ENCODE assay signal across 22 cellular contexts in genomic region chr6:1777921-1778692, GRCh38.
"Had no signal": no experiment of that assay in that cellular context is flagged by ENCODE, and none has a peak within 500 bp of the region (broad histone marks: within the 10 kb centered on the region; RNA-seq: fewer than 3 reads in every experiment).

No MANE protein-coding gene starts in this region.

- H3K4me1 ChIP-seq: esophagus squamous epithelium, upper lobe of left lung had no signal

- ATAC-seq: natural killer cell treated with Interleukin-12 subunit alpha and Interleukin-12 subunit beta and Interleukin-15 and Interleukin-18, amount 100 ng/mL, for 72 hours; T-cell had no signal

- H3K27me3 ChIP-seq: esophagus squamous epithelium, upper lobe of left lung had no signal

- H3K4me2 ChIP-seq: SK-N-SH had no signal

- H3K36me3 ChIP-seq: esophagus squamous epithelium, upper lobe of left lung had no signal

- H3K4me1 Mint-ChIP-seq: activated CD4-positive, alpha-beta memory T cell treated with anti-CD3 and anti-CD28 coated beads, Interleukin-2, amount 10 ng/mL, durations not matched to agents 7 days and 5 days had no signal

- H3K27me3 Mint-ChIP-seq: activated B cell treated with CpG ODN at 0.5 μM for 24 hours; activated naive CD8-positive, alpha-beta T cell treated with anti-CD3 and anti-CD28 coated beads, Interleukin-2, amount 10 ng/mL, durations not matched to agents 7 days and 5 days; dendritic cell treated with granulocyte-macrophage colony-stimulating factor and Interleukin-4, amounts not matched to agents 40 ng/mL and 50 ng/mL, for 4 days; T-cell had no signal

- H3K27ac ChIP-seq: esophagus squamous epithelium, upper lobe of left lung had no signal

- H3K9me3 ChIP-seq: esophagus squamous epithelium, SK-N-SH, upper lobe of left lung had no signal

- H3K9me2 ChIP-seq: SK-N-SH had no signal

- H3K4me3 Mint-ChIP-seq: activated B cell treated with CpG ODN at 0.5 μM for 24 hours; activated CD4-positive, alpha-beta memory T cell treated with anti-CD3 and anti-CD28 coated beads, Interleukin-2, amount 10 ng/mL, durations not matched to agents 7 days and 5 days; activated naive CD8-positive, alpha-beta T cell treated with anti-CD3 and anti-CD28 coated beads, Interleukin-2, amount 10 ng/mL, durations not matched to agents 7 days and 5 days; dendritic cell treated with granulocyte-macrophage colony-stimulating factor and Interleukin-4, amounts not matched to agents 40 ng/mL and 50 ng/mL, for 4 days; immature natural killer cell; natural killer cell treated with Interleukin-12 subunit alpha and Interleukin-12 subunit beta and Interleukin-15 and Interleukin-18, amount 100 ng/mL, for 72 hours; T-cell had no signal

- H3K27ac Mint-ChIP-seq: activated B cell treated with CpG ODN at 0.5 μM for 24 hours; activated CD4-positive, alpha-beta memory T cell treated with anti-CD3 and anti-CD28 coated beads, Interleukin-2, amount 10 ng/mL, durations not matched to agents 7 days and 5 days; activated naive CD8-positive, alpha-beta T cell treated with anti-CD3 and anti-CD28 coated beads, Interleukin-2, amount 10 ng/mL, durations not matched to agents 7 days and 5 days; activated T-helper 2 cell treated with anti-CD3 and anti-CD28 coated beads, Interferon-gamma antibody, Interleukin-2, Interleukin-4, amounts not matched to agents 10 μg/mL and 5 μg/mL and 100 μg/mL, durations not matched to agents 14 hours and 24 hours and 36 hours; dendritic cell treated with granulocyte-macrophage colony-stimulating factor and Interleukin-4, amounts not matched to agents 40 ng/mL and 50 ng/mL, for 4 days; immature natural killer cell; natural killer cell treated with Interleukin-12 subunit alpha and Interleukin-12 subunit beta and Interleukin-15 and Interleukin-18, amount 100 ng/mL, for 72 hours; T-cell had no signal

- H3K4me3 ChIP-seq: esophagus squamous epithelium, upper lobe of left lung had no signal

- H3K9me3 Mint-ChIP-seq: activated B cell treated with CpG ODN at 0.5 μM for 24 hours; activated CD4-positive, alpha-beta memory T cell treated with anti-CD3 and anti-CD28 coated beads, Interleukin-2, amount 10 ng/mL, durations not matched to agents 7 days and 5 days; activated naive CD8-positive, alpha-beta T cell treated with anti-CD3 and anti-CD28 coated beads, Interleukin-2, amount 10 ng/mL, durations not matched to agents 7 days and 5 days; activated T-helper 2 cell treated with anti-CD3 and anti-CD28 coated beads, Interferon-gamma antibody, Interleukin-2, Interleukin-4, amounts not matched to agents 10 μg/mL and 5 μg/mL and 100 μg/mL, durations not matched to agents 14 hours and 24 hours and 36 hours; dendritic cell treated with granulocyte-macrophage colony-stimulating factor and Interleukin-4, amounts not matched to agents 40 ng/mL and 50 ng/mL, for 4 days; natural killer cell treated with Interleukin-12 subunit alpha and Interleukin-12 subunit beta and Interleukin-15 and Interleukin-18, amount 100 ng/mL, for 72 hours; T-cell had no signal

- DNase-seq: activated B cell treated with CpG ODN at 0.5 μM for 24 hours; activated CD4-positive, alpha-beta memory T cell treated with anti-CD3 and anti-CD28 coated beads, Interleukin-2, amount 10 ng/mL, durations not matched to agents 7 days and 5 days; activated CD4-positive, alpha-beta T cell treated with anti-CD3 and anti-CD28 coated beads for 4 hours; activated naive CD4-positive, alpha-beta T cell treated with Interleukin-2 at 50 U/mL for 16 hours; activated naive CD8-positive, alpha-beta T cell treated with anti-CD3 and anti-CD28 coated beads, Interleukin-2, amount 10 ng/mL, durations not matched to agents 7 days and 5 days; activated T-cell treated with anti-CD3 and anti-CD28 coated beads, Interleukin-2, amount 50 U/mL, for 1 hour; cerebellar nuclear complex; effector CD8-positive, alpha-beta T cell; esophagus squamous epithelium; immature natural killer cell; mesenchymal stem cell; retina; SK-N-SH; stimulated activated CD4-positive, alpha-beta T cell treated with anti-CD3 and anti-CD28 coated beads, Interleukin-12 subunit alpha, Interleukin-12 subunit beta, amount 100 ng/mL, for 4 hours; stimulated activated CD4-positive, alpha-beta T cell treated with anti-CD3 and anti-CD28 coated beads, Interleukin-1b, Interleukin-23, amount 100 ng/mL, for 48 hours; stimulated activated CD8-positive, alpha-beta memory T cell treated with anti-CD3 and anti-CD28 coated beads, Interleukin-4, amount 100 ng/mL, for 48 hours; stimulated activated naive CD4-positive, alpha-beta T cell treated with Interleukin-2 at 50 U/mL for 16 hours; T-cell; upper lobe of left lung had no signal
